ENCODE assay signal across 1 cellular context in the genomic region with DNA sequence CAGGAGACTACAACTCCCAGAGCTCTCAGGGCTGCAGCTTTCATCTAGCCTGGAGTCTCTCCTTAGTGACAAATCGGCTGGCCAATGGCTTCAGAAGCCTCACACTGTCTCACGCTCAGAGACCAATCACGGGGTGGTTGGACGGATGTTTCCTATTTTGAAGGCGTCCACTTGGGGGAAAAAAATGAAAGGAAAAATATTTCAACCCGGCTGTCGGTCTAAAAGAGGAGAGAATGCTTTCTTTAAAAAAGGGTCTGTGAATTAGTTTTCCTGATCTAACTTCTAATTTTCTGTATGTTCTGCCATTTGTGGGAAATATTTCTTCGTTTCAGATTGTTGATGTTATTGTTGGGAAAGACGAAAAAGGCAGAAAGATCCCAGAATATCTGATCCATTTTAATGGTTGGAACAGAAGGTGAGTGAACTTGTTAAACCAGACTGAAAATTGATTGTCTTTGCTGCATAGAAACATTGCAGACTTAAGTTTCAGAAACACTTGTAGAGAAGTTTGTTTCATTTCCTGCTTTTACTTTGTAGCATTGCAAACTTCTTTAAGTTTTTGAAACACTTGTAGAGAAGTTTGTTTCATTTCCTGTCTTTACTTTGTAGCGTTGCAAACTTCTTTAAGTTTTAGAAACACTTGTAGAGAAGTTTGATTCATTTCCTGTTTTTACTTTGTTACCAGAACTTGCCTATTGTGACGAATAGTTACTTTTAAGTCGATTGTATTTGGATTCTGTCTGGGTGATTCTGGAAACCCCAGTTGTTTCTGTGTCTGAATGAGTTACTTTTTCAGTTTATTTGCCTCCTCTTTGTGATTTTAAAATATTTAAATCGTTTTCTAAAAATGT.
A peak's percentile ranks its signal among the peaks of the same experiment; 100 is the strongest.
TF ChIP-seq lines count a peak whose summit lies in the region.

No MANE protein-coding gene starts in this region.

TF ChIP-seq in H1, 55 proteins besides CTCF, POLR2A, EP300 and RAD21:
- TF ChIP-seq SP2 (IDR thresholded peaks at IDR 0.05; ENCODE audit: low read length), result peak; percentile 18; the same call in 1 of the 2 replicates
- TF ChIP-seq JUN (IDR thresholded peaks at IDR 0.05; ENCODE audit: low read depth, low read length), result no peak
- no peak for TF ChIP-seq ASH2L (IDR thresholded peaks at IDR 0.05; ENCODE audit: low read length)
- TF ChIP-seq SP1 (IDR thresholded peaks at IDR 0.05; ENCODE audit: low read depth, low read length), result peak; percentile 74; the same call in 1 of the 2 replicates
- TF ChIP-seq, protein P1, sequence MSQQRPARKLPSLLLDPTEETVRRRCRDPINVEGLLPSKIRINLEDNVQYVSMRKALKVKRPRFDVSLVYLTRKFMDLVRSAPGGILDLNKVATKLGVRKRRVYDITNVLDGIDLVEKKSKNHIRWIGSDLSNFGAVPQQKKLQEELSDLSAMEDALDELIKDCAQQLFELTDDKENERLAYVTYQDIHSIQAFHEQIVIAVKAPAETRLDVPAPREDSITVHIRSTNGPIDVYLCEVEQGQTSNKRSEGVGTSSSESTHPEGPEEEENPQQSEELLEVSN (IDR thresholded peaks at IDR 0.05), result no peak
- TF ChIP-seq CREB1 (IDR thresholded peaks at IDR 0.05), result peak; percentile 40; the same call in 1 of the 2 replicates
- no peak for TF ChIP-seq TCF12 (IDR thresholded peaks at IDR 0.05; ENCODE audit: low read depth, low read length)
- no peak for TF ChIP-seq CHD1 (IDR thresholded peaks at IDR 0.05; ENCODE audit: low read depth, low read length)
- peak; percentile 41 for TF ChIP-seq SIX5 (IDR thresholded peaks at IDR 0.05; ENCODE audit: low read depth, low read length)
